Comparison of ENCODE assay signal across 10 cellular contexts in the genomic region with DNA sequence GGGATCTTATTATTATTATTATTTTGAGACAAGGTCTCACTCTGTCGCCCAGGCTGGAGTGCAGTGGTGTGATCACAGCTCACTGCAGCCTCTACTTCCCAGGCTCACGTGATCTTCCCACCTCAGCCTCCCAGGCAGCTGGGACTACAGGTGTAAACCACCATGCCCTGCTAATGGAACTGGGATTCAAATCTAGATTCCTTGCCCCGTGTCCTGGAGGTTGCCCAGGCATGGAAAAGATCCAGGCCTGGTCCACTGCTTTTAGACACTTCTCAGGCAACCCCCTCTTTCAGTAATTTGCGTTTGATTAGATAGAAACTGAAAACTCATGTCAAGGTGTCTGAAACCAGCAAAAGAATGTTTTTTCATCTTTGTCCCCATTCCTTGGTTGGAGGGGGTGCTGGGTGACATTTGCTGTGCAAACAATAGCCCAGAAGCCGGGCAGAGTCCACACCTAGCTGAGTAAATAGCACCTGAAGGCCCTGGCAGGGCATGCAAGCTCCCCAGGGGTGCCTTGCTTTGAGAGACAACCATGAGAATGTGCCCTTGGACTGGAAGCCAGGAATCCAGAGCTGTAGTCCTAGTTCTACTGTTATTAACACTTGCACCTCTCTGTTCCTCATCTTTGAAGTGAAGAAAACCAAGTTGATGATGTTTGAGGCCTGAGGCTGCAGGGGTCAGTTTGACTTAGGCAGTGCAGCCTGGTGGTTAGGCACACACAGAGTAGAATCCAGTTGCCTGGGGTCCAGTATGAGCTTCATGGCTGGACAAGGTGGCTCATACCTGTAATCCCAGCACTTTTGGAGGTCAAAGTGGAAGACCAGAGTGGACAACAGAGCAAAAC. TPM values are rescaled to one million over a fixed set of nuclear protein-coding genes. Genes with fewer than 3 reads are reported as not detected.
A peak's percentile ranks its signal among the peaks of the same experiment; 100 is the strongest.
DNase-seq lines count a peak whose midpoint lies in the region; ATAC-seq and TF ChIP-seq lines count a peak whose summit lies in the region.
"Had no signal": no experiment of that assay in that cellular context is flagged by ENCODE, and none has a peak within 500 bp of the region (broad histone marks: within the 10 kb centered on the region; RNA-seq: fewer than 3 reads in every experiment).

No MANE protein-coding gene starts in this region.

- H3K27ac Mint-ChIP-seq in central memory CD8-positive, alpha-beta T cell (ENCODE audit: low read depth) = peak overlapping the region; percentile 25

- H3K4me3 Mint-ChIP-seq in central memory CD8-positive, alpha-beta T cell = no peak overlapping the region

- peak; percentile 50 for ATAC-seq in HG02678 (IDR thresholded peaks at IDR 0.05; ENCODE audit: unreplicated experiment)
- no peak for ATAC-seq in central memory CD8-positive, alpha-beta T cell (replicated peaks; ENCODE audit: extremely low read depth, poor library complexity, severe bottlenecking)
- no peak for ATAC-seq in gastrocnemius medialis

- peaks cover 5% of the 10 kb centered on the region for H3K36me3 Mint-ChIP-seq in central memory CD8-positive, alpha-beta T cell (ENCODE audit: insufficient read depth)

- no peak for TF ChIP-seq POLR2A in sigmoid colon (IDR thresholded peaks at IDR 0.05)
- no peak for TF ChIP-seq POLR2A in gastrocnemius medialis (IDR thresholded peaks at IDR 0.05)

- no peaks in the 10 kb centered on the region for H3K9me3 Mint-ChIP-seq in central memory CD8-positive, alpha-beta T cell

- H3K9me3 ChIP-seq in sigmoid colon (no peaks in the 10 kb centered on the region), gastrocnemius medialis (no peaks in the 10 kb centered on the region)

- DNase-seq in NCI-H748 (lab: John Stamatoyannopoulos, UW; ENCODE audit: unreplicated experiment) = peak; percentile 9
- DNase-seq in NCI-H748 treated with DMSO at 0.1 percent for 48 hours (lab: John Stamatoyannopoulos, UW) = no peak
- DNase-seq in central memory CD8-positive, alpha-beta T cell (ENCODE audit: low spot score in 2 of 2) = no peak
- peak; percentile 42 for DNase-seq in sigmoid colon
- DNase-seq in gastrocnemius medialis = no peak
- no peak for DNase-seq in SKM-1 (lab: John Stamatoyannopoulos, UW; ENCODE audit: unreplicated experiment)
- no peak for DNase-seq in cerebellum (ENCODE audit: low spot score)
- DNase-seq: activated CD4-positive, CD25-positive, alpha-beta regulatory T cell; NCI-H524 treated with DMSO at 0.1 percent for 48 hours had no signal

- 24 to 50% methylated on average over 5 of the region's 5 CpGs for WGBS in sigmoid colon, 2 donors

- H3K27me3 ChIP-seq in sigmoid colon (no peaks in the 10 kb centered on the region), gastrocnemius medialis (no peaks in the 10 kb centered on the region)

- in situ Hi-C loops in gastrocnemius medialis (cut with MboI; ENCODE audit: low sequenced_read_pairs in 4 of 4) = loop anchor here in 2 of 4 donors (10.0 kb wide), 1 partner anchor 765 kb away; no protein-coding TSS in a partner anchor

- H3K27ac ChIP-seq in sigmoid colon (peak overlapping the region in 1 of 4 donors; percentile 14), gastrocnemius medialis (no peak overlapping the region)

- H3K27me3 Mint-ChIP-seq in central memory CD8-positive, alpha-beta T cell = no peaks in the 10 kb centered on the region

- no peak for TF ChIP-seq CTCF in sigmoid colon (IDR thresholded peaks at IDR 0.05)
- TF ChIP-seq CTCF in gastrocnemius medialis (IDR thresholded peaks at IDR 0.05 in 4 of 5, conservative IDR thresholded peaks at IDR 0.05 in 1 of 5) = no peak

- H3K4me3 ChIP-seq in sigmoid colon (no peak overlapping the region), gastrocnemius medialis (no peak overlapping the region)

- H3K4me1 Mint-ChIP-seq in central memory CD8-positive, alpha-beta T cell = peaks cover 52% of the 10 kb centered on the region

- no peaks in the 10 kb centered on the region for H3K36me3 ChIP-seq in sigmoid colon
- H3K36me3 ChIP-seq in gastrocnemius medialis = no peaks in the 10 kb centered on the region

- intact Hi-C loops in sigmoid colon (cut with DNase I) = no loop called here
- intact Hi-C loops in gastrocnemius medialis (cut with DNase I; ENCODE audit: low total_unique reads) = no loop called here

- peaks cover 0 to 10% (median 5%) of the 10 kb centered on the region in 4 donors for H3K4me1 ChIP-seq in sigmoid colon
- H3K4me1 ChIP-seq in gastrocnemius medialis = peaks cover 13 to 14% of the 10 kb centered on the region in 2 donors

- TF ChIP-seq EP300 in sigmoid colon (IDR thresholded peaks at IDR 0.05) = no peak

RNA-seq across cellular contexts. Expression of gene XBP1, which starts 19.1 kb away (rescaled TPM):
- total RNA-seq in sigmoid colon = 100 to 1,000 TPM in 2 of 4 donors, 10 to 100 TPM in 2; 76.7 to 126 (median 106) TPM
- 100 to 1,000 TPM in 2 of 3 donors, 10 to 100 TPM in 1; 87.6 to 134 (median 106) TPM for polyA plus RNA-seq in sigmoid colon
- 100 to 1,000 TPM in 3 of 4 donors, 10 to 100 TPM in 1; 66.0 to 403 (median 115) TPM for total RNA-seq in gastrocnemius medialis
- total RNA-seq in cerebellum = 43.3 TPM

RNA-seq across cellular contexts. Expression of gene CCDC117, which starts 47.0 kb away (rescaled TPM):
- total RNA-seq in sigmoid colon (10 to 100 TPM; 23.9 to 33.2 (median 29.8) TPM), gastrocnemius medialis (10 to 100 TPM; 23.2 to 40.1 (median 30.5) TPM), cerebellum (19.3 TPM)
- 10 to 100 TPM in 1 of 3 donors, 1 to 10 TPM in 2; 9.6 to 10.4 (median 9.6) TPM for polyA plus RNA-seq in sigmoid colon

Comparison
In these comparisons a context has a peak if more than half of its experiments do, and no peak if none do; other contexts are left out.
1. DNase-seq: peak in NCI-H748 (single experiment) and sigmoid colon (single experiment); none in NCI-H748 treated with DMSO at 0.1 percent for 48 hours (single experiment), central memory CD8-positive, alpha-beta T cell (0 of 2), gastrocnemius medialis (0 of 2), SKM-1 (single experiment) and cerebellum (single experiment).